Comparison of ENCODE assay signal across 22 cellular contexts in the genomic region with DNA sequence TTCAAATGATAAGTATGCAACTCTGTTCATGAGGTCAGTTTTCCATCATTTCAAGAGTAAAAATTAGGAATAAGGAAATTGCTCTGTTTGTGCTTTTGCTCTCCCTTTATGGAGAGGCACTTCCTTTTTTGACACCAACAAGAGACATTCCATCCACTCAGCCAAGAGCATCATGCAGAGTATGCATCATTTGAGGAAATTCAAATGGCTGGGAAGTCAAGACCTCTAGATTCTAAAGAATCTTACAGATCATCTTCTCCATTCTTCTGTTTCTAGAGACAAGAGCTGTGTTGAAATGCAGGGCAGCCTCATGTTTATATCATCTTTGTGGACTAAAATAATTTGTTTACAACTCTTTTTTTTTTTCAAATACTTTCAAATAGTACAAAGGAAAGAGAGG.
"Had no signal": no experiment of that assay in that cellular context is flagged by ENCODE, and none has a peak within 500 bp of the region (broad histone marks: within the 10 kb centered on the region; RNA-seq: fewer than 3 reads in every experiment).

No MANE protein-coding gene starts in this region.

- H3K27ac Mint-ChIP-seq: dendritic cell treated with granulocyte-macrophage colony-stimulating factor and Interleukin-4, amounts not matched to agents 40 ng/mL and 50 ng/mL, for 4 days; effector memory CD8-positive, alpha-beta T cell; natural killer cell; stimulated activated effector memory CD8-positive, alpha-beta T cell treated with anti-CD3 and anti-CD28 coated beads, Interleukin-12 subunit alpha, Interleukin-12 subunit beta, amount 100 ng/mL, for 72 hours; type B pancreatic cell had no signal

- H3K4me3 Mint-ChIP-seq: dendritic cell treated with granulocyte-macrophage colony-stimulating factor and Interleukin-4, amounts not matched to agents 40 ng/mL and 50 ng/mL, for 4 days; effector memory CD8-positive, alpha-beta T cell; natural killer cell; neural crest cell; stimulated activated effector memory CD8-positive, alpha-beta T cell treated with anti-CD3 and anti-CD28 coated beads, Interleukin-12 subunit alpha, Interleukin-12 subunit beta, amount 100 ng/mL, for 72 hours; type B pancreatic cell had no signal

- H3K27me3 Mint-ChIP-seq: dendritic cell treated with granulocyte-macrophage colony-stimulating factor and Interleukin-4, amounts not matched to agents 40 ng/mL and 50 ng/mL, for 4 days; effector memory CD8-positive, alpha-beta T cell; type B pancreatic cell had no signal

- H3K4me2 ChIP-seq: hepatocyte, smooth muscle cell had no signal

- H3K4me1 ChIP-seq: esophagus muscularis mucosa, right atrium auricular region, sigmoid colon, suprapubic skin, thyroid gland had no signal

- H3K4me1 Mint-ChIP-seq: natural killer cell; neural crest cell; stimulated activated effector memory CD8-positive, alpha-beta T cell treated with anti-CD3 and anti-CD28 coated beads, Interleukin-12 subunit alpha, Interleukin-12 subunit beta, amount 100 ng/mL, for 72 hours had no signal

- H3K4me3 ChIP-seq: esophagus muscularis mucosa, hepatocyte, ovary, right atrium auricular region, sigmoid colon, smooth muscle cell, suprapubic skin, thyroid gland had no signal

- H3K27me3 ChIP-seq: esophagus muscularis mucosa, hepatocyte, ovary, right atrium auricular region, sigmoid colon, suprapubic skin, thyroid gland had no signal

- H3K36me3 ChIP-seq: esophagus muscularis mucosa, ovary, right atrium auricular region, sigmoid colon, suprapubic skin, thyroid gland had no signal

- H3K36me3 Mint-ChIP-seq: natural killer cell; stimulated activated effector memory CD8-positive, alpha-beta T cell treated with anti-CD3 and anti-CD28 coated beads, Interleukin-12 subunit alpha, Interleukin-12 subunit beta, amount 100 ng/mL, for 72 hours; type B pancreatic cell had no signal

- H2AFZ ChIP-seq: hepatocyte had no signal

- H3K79me2 ChIP-seq: hepatocyte had no signal

- H3K9me3 ChIP-seq: esophagus muscularis mucosa, ovary, right atrium auricular region, sigmoid colon, suprapubic skin, thyroid gland had no signal

- H3K9me3 Mint-ChIP-seq: dendritic cell treated with granulocyte-macrophage colony-stimulating factor and Interleukin-4, amounts not matched to agents 40 ng/mL and 50 ng/mL, for 4 days; neural crest cell had no signal

- DNase-seq: effector memory CD8-positive, alpha-beta T cell; foreskin melanocyte; head of caudate nucleus; left colon; left ventricle myocardium superior; natural killer cell; ovary; sigmoid colon; stimulated activated CD4-positive, alpha-beta T cell treated with anti-CD3 and anti-CD28 coated beads, Interleukin-2, amount 100 ng/mL, for 48 hours; stimulated activated CD8-positive, alpha-beta memory T cell treated with anti-CD3 and anti-CD28 coated beads, Interleukin-4, amount 100 ng/mL, for 48 hours; stimulated activated naive CD8-positive, alpha-beta T cell treated with anti-CD3 and anti-CD28 coated beads, Interleukin-15, Interleukin-2, amounts not matched to agents 100 U/mL and 50 U/mL, for 24 hours; thyroid gland had no signal

- H3K27ac ChIP-seq: epithelial cell of prostate, esophagus muscularis mucosa, hepatocyte, ovary, right atrium auricular region, sigmoid colon, suprapubic skin, thyroid gland had no signal
